In genomic region chr11:119493712-119494111, GRCh38 we compare ENCODE assay signal across 11 cellular contexts.
DNase-seq lines count a peak whose midpoint lies in the region; ATAC-seq, FAIRE-seq and TF ChIP-seq lines count a peak whose summit lies in the region.
"Had no signal": no experiment of that assay in that cellular context is flagged by ENCODE, and none has a peak within 500 bp of the region (broad histone marks: within the 10 kb centered on the region; RNA-seq: fewer than 3 reads in every experiment).

No MANE protein-coding gene starts in this region.

- peak; percentile 53 for DNase-seq in EH (ENCODE audit: low read depth)
- DNase-seq in HuH-7.5 (ENCODE audit: low spot score) = peak; percentile 29
- peak; percentile 8 for DNase-seq in amniotic stem cell (lab: John Stamatoyannopoulos, UW)
- DNase-seq in H54 (ENCODE audit: insufficient read length, low spot score) = no peak
- no peak for DNase-seq in lower leg skin (ENCODE audit: low spot score in 2 of 2)
- DNase-seq in WERI-Rb-1 = no peak
- DNase-seq: activated CD4-positive, alpha-beta T cell treated with anti-CD3 and anti-CD28 coated beads, Interleukin-2, amount 50 U/mL, for 4 hours; NCI-H524; right cardiac atrium had no signal

- intact Hi-C loops in lower leg skin (cut with DNase I; ENCODE audit: low total_unique reads) = no loop called here

- TF ChIP-seq CTCF in liver (IDR thresholded peaks at IDR 0.05; ENCODE audit: low read depth, low read length, missing input control) (no peak), lower leg skin (IDR thresholded peaks at IDR 0.05) (no peak), WERI-Rb-1 (IDR thresholded peaks at IDR 0.05; ENCODE audit: low read depth, low read length) (no peak)

- H3K36me3 ChIP-seq in liver (ENCODE audit: control insufficient read depth in 4 of 4, insufficient read depth in 3 of 4, low read depth in 1 of 4, low read length in 3 of 4) (no peaks in the 10 kb centered on the region), WERI-Rb-1 (no peaks in the 10 kb centered on the region)

- no peak for TF ChIP-seq POLR2A in H54 (IDR thresholded peaks at IDR 0.05; ENCODE audit: low read depth, low read length)
- TF ChIP-seq POLR2A in lower leg skin (IDR thresholded peaks at IDR 0.05) = no peak

- no peaks in the 10 kb centered on the region for H3K4me1 ChIP-seq in liver (ENCODE audit: control insufficient read depth in 4 of 4, insufficient read depth in 4 of 4, low read length in 3 of 4)

- FAIRE-seq in H54 (lab: Jason Lieb, UNC) = no peak

- peaks cover 0 to 2% (median 0%) of the 10 kb centered on the region in 4 donors for H3K27me3 ChIP-seq in liver (ENCODE audit: control insufficient read depth in 4 of 4, insufficient read depth in 4 of 4, low read length in 3 of 4)
- no peaks in the 10 kb centered on the region for H3K27me3 ChIP-seq in WERI-Rb-1 (ENCODE audit: insufficient read depth, low read depth, severe bottlenecking)

- H3K4me3 ChIP-seq in liver (ENCODE audit: low read depth in 1 of 3, low read length in 3 of 3) (no peak overlapping the region), lower leg skin (ENCODE audit: low read depth, poor library complexity, severe bottlenecking) (no peak overlapping the region), WERI-Rb-1 (ENCODE audit: low read depth, low read length) (no peak overlapping the region)

- no peak overlapping the region for H3K9ac ChIP-seq in liver (ENCODE audit: low read depth in 1 of 2, low read length in 2 of 2)

- H3K27ac ChIP-seq in liver (ENCODE audit: low read depth in 1 of 2, low read length in 2 of 2) = no peak overlapping the region
- no peak overlapping the region for H3K27ac ChIP-seq in WERI-Rb-1

- 56% methylated on average over 4 of the region's 4 CpGs for WGBS in liver
- WGBS in lower leg skin, 2 donors = 48 to 51% methylated on average over 4 of the region's 4 CpGs

- H3K9me3 ChIP-seq in liver (ENCODE audit: control insufficient read depth in 4 of 4, low read length in 3 of 4) (no peaks in the 10 kb centered on the region), WERI-Rb-1 (ENCODE audit: severe bottlenecking) (no peaks in the 10 kb centered on the region)

- ATAC-seq in GM21786 (IDR thresholded peaks at IDR 0.05; ENCODE audit: unreplicated experiment) = no peak
- ATAC-seq: right cardiac atrium had no signal

- TF ChIP-seq RAD21 in liver (IDR thresholded peaks at IDR 0.05) = no peak

TF ChIP-seq in liver, 16 proteins besides CTCF, POLR2A, EP300 and RAD21:
- peak; percentile 97 for TF ChIP-seq REST (IDR thresholded peaks at IDR 0.05)
- no peak for TF ChIP-seq TAF1 (conservative IDR thresholded peaks at IDR 0.05)

Comparison
In these comparisons a context has a peak if more than half of its experiments do, and no peak if none do; other contexts are left out.
1. DNase-seq: peak in EH (single experiment), HuH-7.5 (single experiment) and amniotic stem cell (single experiment); none in H54 (single experiment), lower leg skin (0 of 2) and WERI-Rb-1 (single experiment).